In genomic region chr10:102678842-102679289, GRCh38 we compare ENCODE assay signal across 8 cellular contexts. TPM values are rescaled to one million over a fixed set of nuclear protein-coding genes. Genes with fewer than 3 reads are reported as not detected.
DNase-seq lines count a peak whose midpoint lies in the region; TF ChIP-seq lines count a peak whose summit lies in the region.

No MANE protein-coding gene starts in this region.

- no peaks in the 10 kb centered on the region for H3K9me3 Mint-ChIP-seq in neural progenitor cell
- no peaks in the 10 kb centered on the region for H3K9me3 Mint-ChIP-seq in activated T-helper 1 cell treated with anti-CD3 and anti-CD28 coated beads, Interleukin-12 subunit alpha, Interleukin-12 subunit beta, Interleukin-2, Interleukin-4 antibody, amounts not matched to agents 30 ng/mL and 10 ng/mL and 1 ng/mL, durations not matched to agents 14 hours and 24 hours and 36 hours

- H3K4me3 ChIP-seq in SK-N-SH (ENCODE audit: low read depth in 2 of 2, low read length in 1 of 2) = peak overlapping the region in 1 of 2 experiments; percentile 32; a peak in 1 of 4 replicates
- no peak overlapping the region for H3K4me3 ChIP-seq in foreskin fibroblast (ENCODE audit: low read depth in 1 of 2, low read length in 2 of 2)
- H3K4me3 ChIP-seq in neural progenitor cell = peak overlapping the region; percentile 22

- H3K27me3 Mint-ChIP-seq in neural progenitor cell (ENCODE audit: insufficient read depth, low read depth) = no peaks in the 10 kb centered on the region
- H3K27me3 Mint-ChIP-seq in activated T-helper 1 cell treated with anti-CD3 and anti-CD28 coated beads, Interleukin-12 subunit alpha, Interleukin-12 subunit beta, Interleukin-2, Interleukin-4 antibody, amounts not matched to agents 30 ng/mL and 10 ng/mL and 1 ng/mL, durations not matched to agents 14 hours and 24 hours and 36 hours (ENCODE audit: insufficient read depth) = no peaks in the 10 kb centered on the region

- CTCF ChIA-PET in SK-N-SH (lab: Yijun Ruan, JAX) = interaction anchor here (0.7 to 12.9 kb wide), 21 partner anchors 10 to 285 kb away, joined by 3 to 123 read pairs (median 5); partner anchors contain the start of genes ARL3, CYP17A1, SFXN2 and TRIM8

- H3K4me1 ChIP-seq in SK-N-SH (ENCODE audit: control insufficient read depth in 1 of 2, insufficient read depth in 2 of 2, low read depth in 1 of 2, low read length in 1 of 2) (peaks cover 23 to 52% of the 10 kb centered on the region in 2 experiments), neural progenitor cell (peaks cover 57% of the 10 kb centered on the region)

- H3K4me2 ChIP-seq in SK-N-SH (no peak overlapping the region), neural progenitor cell (peak overlapping the region; percentile 68)

- H3K27ac Mint-ChIP-seq in neural progenitor cell = peak overlapping the region; percentile 95
- H3K27ac Mint-ChIP-seq in activated T-helper 1 cell treated with anti-CD3 and anti-CD28 coated beads, Interleukin-12 subunit alpha, Interleukin-12 subunit beta, Interleukin-2, Interleukin-4 antibody, amounts not matched to agents 30 ng/mL and 10 ng/mL and 1 ng/mL, durations not matched to agents 14 hours and 24 hours and 36 hours = no peak overlapping the region

- no peaks in the 10 kb centered on the region for H4K20me1 ChIP-seq in SK-N-SH (ENCODE audit: insufficient read depth)
- H4K20me1 ChIP-seq in neural progenitor cell (ENCODE audit: low read depth) = peaks cover 43% of the 10 kb centered on the region

- peak; percentile 71 for DNase-seq in ELR (ENCODE audit: low read depth)
- peak; percentile 81 for DNase-seq in SK-N-SH
- DNase-seq in foreskin fibroblast = peak in 1 of 2 donors; percentile 80
- peak; percentile 92 for DNase-seq in neural progenitor cell (ENCODE audit: low spot score)
- DNase-seq in GDM1 (lab: John Stamatoyannopoulos, UW) = no peak
- no peak for DNase-seq in OCI-M2 (lab: John Stamatoyannopoulos, UW; ENCODE audit: unreplicated experiment)
- no peak for DNase-seq in activated T-helper 1 cell treated with anti-CD3 and anti-CD28 coated beads, Interleukin-12 subunit alpha, Interleukin-12 subunit beta, Interleukin-2, Interleukin-4 antibody, amounts not matched to agents 30 ng/mL and 10 ng/mL and 1 ng/mL, durations not matched to agents 14 hours and 24 hours and 36 hours (ENCODE audit: low spot score)

- POLR2A ChIA-PET in SK-N-SH (lab: Yijun Ruan, JAX) = interaction anchor here (0.8 kb wide), 1 partner anchor 35 kb away, joined by 3 read pairs; no protein-coding TSS in a partner anchor

- H3K9me3 ChIP-seq in SK-N-SH (no peaks in the 10 kb centered on the region), neural progenitor cell (ENCODE audit: low read depth) (no peaks in the 10 kb centered on the region)

- peaks cover 10% of the 10 kb centered on the region for H3F3A ChIP-seq in SK-N-SH (replicated peaks; ENCODE audit: insufficient read depth)
- peaks cover 55% of the 10 kb centered on the region for H3F3A ChIP-seq in neural progenitor cell (ENCODE audit: low read depth)

- H3K9me2 ChIP-seq in SK-N-SH = no peaks in the 10 kb centered on the region

- H3K36me3 ChIP-seq in SK-N-SH (replicated peaks in 1 of 2; ENCODE audit: control insufficient read depth in 1 of 2, insufficient read depth in 2 of 2, low read length in 1 of 2) (peaks cover 4 to 8% of the 10 kb centered on the region in 2 experiments), neural progenitor cell (no peaks in the 10 kb centered on the region)

- 61% methylated on average over 8 of the region's 9 CpGs for WGBS in SK-N-SH (ENCODE audit: low lambda C conversion rate)

- peaks cover 17% of the 10 kb centered on the region for H3K36me3 Mint-ChIP-seq in neural progenitor cell
- H3K36me3 Mint-ChIP-seq in activated T-helper 1 cell treated with anti-CD3 and anti-CD28 coated beads, Interleukin-12 subunit alpha, Interleukin-12 subunit beta, Interleukin-2, Interleukin-4 antibody, amounts not matched to agents 30 ng/mL and 10 ng/mL and 1 ng/mL, durations not matched to agents 14 hours and 24 hours and 36 hours (ENCODE audit: low read depth) = peaks cover 9% of the 10 kb centered on the region

- H2AFZ ChIP-seq in SK-N-SH (ENCODE audit: low read depth) (no peak overlapping the region), neural progenitor cell (replicated peaks) (peak overlapping the region; percentile 86)

- H3K27me3 ChIP-seq in SK-N-SH (ENCODE audit: insufficient read depth) = no peaks in the 10 kb centered on the region
- H3K27me3 ChIP-seq in neural progenitor cell = no peaks in the 10 kb centered on the region

- H3K79me2 ChIP-seq in SK-N-SH (ENCODE audit: insufficient read depth) (no peaks in the 10 kb centered on the region), neural progenitor cell (ENCODE audit: low read depth) (no peaks in the 10 kb centered on the region)

- TF ChIP-seq CTCF in LNCAP (IDR thresholded peaks at IDR 0.05) (peak; percentile 72), SK-N-SH (IDR thresholded peaks at IDR 0.05) (peak; percentile 68), foreskin fibroblast (IDR thresholded peaks at IDR 0.05; ENCODE audit: low read depth, low read length) (peak; percentile 90), neural progenitor cell (IDR thresholded peaks at IDR 0.05) (peak; percentile 82)

- H3K27ac ChIP-seq in SK-N-SH (ENCODE audit: low read depth in 2 of 2, low read length in 1 of 2) = no peak overlapping the region; a peak in 1 of 4 replicates
- H3K27ac ChIP-seq in neural progenitor cell = peak overlapping the region; percentile 77

- H3K9ac ChIP-seq in SK-N-SH (no peak overlapping the region), neural progenitor cell (no peak overlapping the region)

- intact Hi-C loops in activated T-helper 1 cell treated with anti-CD3 and anti-CD28 coated beads, Interleukin-12 subunit alpha, Interleukin-12 subunit beta, Interleukin-2, Interleukin-4 antibody, amounts not matched to agents 30 ng/mL and 10 ng/mL and 1 ng/mL, durations not matched to agents 14 hours and 24 hours and 36 hours (cut with micrococcal nuclease) = no loop called here

- no peak for TF ChIP-seq EP300 in SK-N-SH (IDR thresholded peaks at IDR 0.05; ENCODE audit: borderline replicate concordance in 1 of 2, low read depth in 1 of 2, low read length in 1 of 2)

- TF ChIP-seq RAD21 in SK-N-SH (IDR thresholded peaks at IDR 0.05; ENCODE audit: low read length) = peak; percentile 64

- peak overlapping the region; percentile 67 for H3K4me3 Mint-ChIP-seq in neural progenitor cell
- H3K4me3 Mint-ChIP-seq in activated T-helper 1 cell treated with anti-CD3 and anti-CD28 coated beads, Interleukin-12 subunit alpha, Interleukin-12 subunit beta, Interleukin-2, Interleukin-4 antibody, amounts not matched to agents 30 ng/mL and 10 ng/mL and 1 ng/mL, durations not matched to agents 14 hours and 24 hours and 36 hours = no peak overlapping the region

- peaks cover 79% of the 10 kb centered on the region for H3K4me1 Mint-ChIP-seq in neural progenitor cell
- H3K4me1 Mint-ChIP-seq in activated T-helper 1 cell treated with anti-CD3 and anti-CD28 coated beads, Interleukin-12 subunit alpha, Interleukin-12 subunit beta, Interleukin-2, Interleukin-4 antibody, amounts not matched to agents 30 ng/mL and 10 ng/mL and 1 ng/mL, durations not matched to agents 14 hours and 24 hours and 36 hours (ENCODE audit: low read depth) = peaks cover 34% of the 10 kb centered on the region

TF ChIP-seq in SK-N-SH, 30 proteins besides CTCF, POLR2A, EP300 and RAD21 (continues in another document):
- no peak for TF ChIP-seq CHD2 (IDR thresholded peaks at IDR 0.05; ENCODE audit: low read length, partially characterized antibody)

RNA-seq across cellular contexts. Expression of gene TRIM8, which starts 34.6 kb away (rescaled TPM):
- polyA plus RNA-seq in SK-N-SH (2012; rRNA removed) = 67.0 and 108 TPM in 2 replicates
- polyA plus RNA-seq in SK-N-SH (2012; cell fraction: cytosol; rRNA removed) = 70.8 and 98.8 TPM in 2 replicates
- 83.2 and 87.9 TPM in 2 replicates for polyA plus RNA-seq in SK-N-SH (2012; cell fraction: nucleus; rRNA removed)
- total RNA-seq in neural progenitor cell (ENCODE audit: low replicate concordance) = 31.4 and 33.8 TPM in 2 replicates
- 108 and 111 TPM in 2 replicates for total RNA-seq in activated T-helper 1 cell treated with anti-CD3 and anti-CD28 coated beads, Interleukin-12 subunit alpha, Interleukin-12 subunit beta, Interleukin-2, Interleukin-4 antibody, amounts not matched to agents 30 ng/mL and 10 ng/mL and 1 ng/mL, durations not matched to agents 14 hours and 24 hours and 36 hours

RNA-seq across cellular contexts. Expression of gene ARL3, which starts 35.3 kb away (rescaled TPM):
- 11.2 and 12.5 TPM in 2 replicates for polyA plus RNA-seq in SK-N-SH (2012; rRNA removed)
- polyA plus RNA-seq in SK-N-SH (2012; cell fraction: cytosol; rRNA removed) = 15.5 and 18.3 TPM in 2 replicates
- 4.7 and 5.6 TPM in 2 replicates for polyA plus RNA-seq in SK-N-SH (2012; cell fraction: nucleus; rRNA removed)
- 20.8 and 29.7 TPM in 2 replicates for total RNA-seq in neural progenitor cell (ENCODE audit: low replicate concordance)
- total RNA-seq in activated T-helper 1 cell treated with anti-CD3 and anti-CD28 coated beads, Interleukin-12 subunit alpha, Interleukin-12 subunit beta, Interleukin-2, Interleukin-4 antibody, amounts not matched to agents 30 ng/mL and 10 ng/mL and 1 ng/mL, durations not matched to agents 14 hours and 24 hours and 36 hours = 6.6 and 6.8 TPM in 2 replicates

RNA-seq across cellular contexts. Expression of gene SFXN2, which starts 35.6 kb away (rescaled TPM):
- 10.2 and 10.6 TPM in 2 replicates for polyA plus RNA-seq in SK-N-SH (2012; rRNA removed)
- 4.6 and 7.4 TPM in 2 replicates for polyA plus RNA-seq in SK-N-SH (2012; cell fraction: cytosol; rRNA removed)
- 26.6 and 27.1 TPM in 2 replicates for polyA plus RNA-seq in SK-N-SH (2012; cell fraction: nucleus; rRNA removed)
- total RNA-seq in neural progenitor cell (ENCODE audit: low replicate concordance) = 6.4 and 15.5 TPM in 2 replicates
- 39.5 and 44.0 TPM in 2 replicates for total RNA-seq in activated T-helper 1 cell treated with anti-CD3 and anti-CD28 coated beads, Interleukin-12 subunit alpha, Interleukin-12 subunit beta, Interleukin-2, Interleukin-4 antibody, amounts not matched to agents 30 ng/mL and 10 ng/mL and 1 ng/mL, durations not matched to agents 14 hours and 24 hours and 36 hours

Comparison
In these comparisons a context has a peak if more than half of its experiments do, and no peak if none do; other contexts are left out.
1. DNase-seq: peak in ELR (single experiment), SK-N-SH (single experiment) and neural progenitor cell (single experiment); none in GDM1 (single experiment), OCI-M2 (single experiment) and activated T-helper 1 cell treated with anti-CD3 and anti-CD28 coated beads, Interleukin-12 subunit alpha, Interleukin-12 subunit beta, Interleukin-2, Interleukin-4 antibody, amounts not matched to agents 30 ng/mL and 10 ng/mL and 1 ng/mL, durations not matched to agents 14 hours and 24 hours and 36 hours (single experiment).
2. Peak in every context shown above with its lines, with median percentiles within 50 percentile points of each other: CTCF ChIP-seq.